1 cellular context compared by ENCODE assay signal in the genomic region with DNA sequence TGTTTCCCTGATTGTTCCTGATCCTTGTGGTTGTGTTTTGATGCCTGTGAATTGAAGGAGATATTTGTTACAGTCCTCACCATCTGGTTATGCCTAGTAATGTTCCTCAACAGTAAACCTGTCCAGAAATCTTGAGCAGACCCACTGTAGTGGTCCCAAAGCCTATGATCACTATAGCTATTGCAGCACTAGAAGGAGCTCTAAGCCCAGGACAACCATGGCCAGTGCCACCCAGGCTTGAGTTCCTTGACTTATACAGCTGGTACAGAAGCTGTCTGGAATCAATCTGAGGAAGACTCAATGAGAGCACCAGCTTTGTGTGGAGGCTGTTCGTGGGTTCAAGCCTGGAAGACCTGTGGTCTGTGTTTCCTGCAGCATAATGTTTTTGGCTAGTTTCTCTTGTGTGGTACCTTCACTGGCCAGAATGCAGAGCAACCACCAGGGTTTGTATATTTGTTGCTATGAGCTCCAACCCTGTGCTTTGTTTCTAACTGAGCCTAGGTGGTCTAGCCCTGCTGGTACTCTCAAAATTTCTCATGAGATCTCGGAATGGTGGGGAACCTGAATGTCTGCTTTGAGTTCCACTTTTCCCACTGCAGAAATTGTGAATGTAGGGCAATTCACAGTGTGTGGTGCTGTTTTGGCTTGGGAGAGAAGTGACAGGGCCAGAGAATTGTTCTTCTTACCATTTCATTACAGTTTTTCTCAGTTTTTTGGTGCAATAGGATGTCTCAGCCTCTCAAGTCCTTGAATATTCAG.
TF ChIP-seq lines count a peak whose summit lies in the region.

No MANE protein-coding gene starts in this region.

TF ChIP-seq in SK-N-SH treated with all-trans-retinoic acid at 6 μM for 48 hours, 23 proteins besides CTCF, POLR2A, EP300 and RAD21 (continued from another document):
- TF ChIP-seq, protein P1, sequence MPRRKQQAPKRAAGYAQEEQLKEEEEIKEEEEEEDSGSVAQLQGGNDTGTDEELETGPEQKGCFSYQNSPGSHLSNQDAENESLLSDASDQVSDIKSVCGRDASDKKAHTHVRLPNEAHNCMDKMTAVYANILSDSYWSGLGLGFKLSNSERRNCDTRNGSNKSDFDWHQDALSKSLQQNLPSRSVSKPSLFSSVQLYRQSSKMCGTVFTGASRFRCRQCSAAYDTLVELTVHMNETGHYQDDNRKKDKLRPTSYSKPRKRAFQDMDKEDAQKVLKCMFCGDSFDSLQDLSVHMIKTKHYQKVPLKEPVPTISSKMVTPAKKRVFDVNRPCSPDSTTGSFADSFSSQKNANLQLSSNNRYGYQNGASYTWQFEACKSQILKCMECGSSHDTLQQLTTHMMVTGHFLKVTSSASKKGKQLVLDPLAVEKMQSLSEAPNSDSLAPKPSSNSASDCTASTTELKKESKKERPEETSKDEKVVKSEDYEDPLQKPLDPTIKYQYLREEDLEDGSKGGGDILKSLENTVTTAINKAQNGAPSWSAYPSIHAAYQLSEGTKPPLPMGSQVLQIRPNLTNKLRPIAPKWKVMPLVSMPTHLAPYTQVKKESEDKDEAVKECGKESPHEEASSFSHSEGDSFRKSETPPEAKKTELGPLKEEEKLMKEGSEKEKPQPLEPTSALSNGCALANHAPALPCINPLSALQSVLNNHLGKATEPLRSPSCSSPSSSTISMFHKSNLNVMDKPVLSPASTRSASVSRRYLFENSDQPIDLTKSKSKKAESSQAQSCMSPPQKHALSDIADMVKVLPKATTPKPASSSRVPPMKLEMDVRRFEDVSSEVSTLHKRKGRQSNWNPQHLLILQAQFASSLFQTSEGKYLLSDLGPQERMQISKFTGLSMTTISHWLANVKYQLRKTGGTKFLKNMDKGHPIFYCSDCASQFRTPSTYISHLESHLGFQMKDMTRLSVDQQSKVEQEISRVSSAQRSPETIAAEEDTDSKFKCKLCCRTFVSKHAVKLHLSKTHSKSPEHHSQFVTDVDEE (CRISPR knock-in tag; IDR thresholded peaks at IDR 0.05), result no peak
- TF ChIP-seq ESRRG (CRISPR knock-in tag; IDR thresholded peaks at IDR 0.05), result no peak
- no peak for TF ChIP-seq BACH2 (CRISPR knock-in tag; IDR thresholded peaks at IDR 0.05; ENCODE audit: borderline replicate concordance)
- no peak for TF ChIP-seq ZNF565 (CRISPR knock-in tag; conservative IDR thresholded peaks at IDR 0.05; ENCODE audit: low read depth)
- no peak for TF ChIP-seq ISL1 (CRISPR knock-in tag; IDR thresholded peaks at IDR 0.05)
- TF ChIP-seq CSDC2 (CRISPR knock-in tag; IDR thresholded peaks at IDR 0.05), result no peak
- TF ChIP-seq TOX (CRISPR knock-in tag; IDR thresholded peaks at IDR 0.05; ENCODE audit: borderline replicate concordance), result no peak
- no peak for TF ChIP-seq TCF4 (CRISPR knock-in tag; IDR thresholded peaks at IDR 0.05; ENCODE audit: borderline replicate concordance)
- no peak for TF ChIP-seq GLIS3 (CRISPR knock-in tag; IDR thresholded peaks at IDR 0.05)
- no peak for TF ChIP-seq SNAI2 (CRISPR knock-in tag; IDR thresholded peaks at IDR 0.05)
